ENCODE assay signal across 10 cellular contexts in genomic region chr1:45001011-45001481, GRCh38. TPM values are rescaled to one million over a fixed set of nuclear protein-coding genes. Genes with fewer than 3 reads are reported as not detected.
DNase-seq lines count a peak whose midpoint lies in the region; ATAC-seq lines count a peak whose summit lies in the region.
"Had no signal": no experiment of that assay in that cellular context is flagged by ENCODE, and none has a peak within 500 bp of the region (broad histone marks: within the 10 kb centered on the region; RNA-seq: fewer than 3 reads in every experiment).

No MANE protein-coding gene starts in this region.

- H3K23ac ChIP-seq in mesendoderm (ENCODE audit: low read length) = no peak overlapping the region

- H3K18ac ChIP-seq in mesendoderm (ENCODE audit: low read length) = no peak overlapping the region

- H3K56ac ChIP-seq in mesendoderm (ENCODE audit: low read length) = no peak overlapping the region

- H3K9me3 Mint-ChIP-seq in stimulated activated naive CD8-positive, alpha-beta T cell treated with anti-CD3 and anti-CD28 coated beads, Interleukin-15, Interleukin-2, amounts not matched to agents 100 ng/mL and 50 ng/mL, for 24 hours = no peaks in the 10 kb centered on the region
- H3K9me3 Mint-ChIP-seq in activated naive CD8-positive, alpha-beta T cell treated with anti-CD3 and anti-CD28 coated beads, Interleukin-2, amount 50 U/mL, for 24 hours = no peaks in the 10 kb centered on the region

- H3K4me1 ChIP-seq in mesendoderm (ENCODE audit: control insufficient read depth, low read depth, low read length) = no peaks in the 10 kb centered on the region
- H3K4me1 ChIP-seq: parathyroid adenoma had no signal

- peak overlapping the region; percentile 69 for H3K27ac Mint-ChIP-seq in stimulated activated naive CD8-positive, alpha-beta T cell treated with anti-CD3 and anti-CD28 coated beads, Interleukin-15, Interleukin-2, amounts not matched to agents 100 ng/mL and 50 ng/mL, for 24 hours
- peak overlapping the region; percentile 60 for H3K27ac Mint-ChIP-seq in activated naive CD8-positive, alpha-beta T cell treated with anti-CD3 and anti-CD28 coated beads, Interleukin-2, amount 50 U/mL, for 24 hours

- H3K36me3 ChIP-seq in mesendoderm (ENCODE audit: control insufficient read depth, insufficient read depth, low read length) = peaks cover 8% of the 10 kb centered on the region

- no peak overlapping the region for H2BK120ac ChIP-seq in mesendoderm (ENCODE audit: low read depth, low read length)

- H3K4ac ChIP-seq in mesendoderm (ENCODE audit: low read depth, low read length) = no peak overlapping the region

- no peak for ATAC-seq in stimulated activated naive CD8-positive, alpha-beta T cell treated with anti-CD3 and anti-CD28 coated beads, Interleukin-15, Interleukin-2, amounts not matched to agents 100 U/mL and 50 U/mL, for 24 hours
- no peak for ATAC-seq in activated naive CD8-positive, alpha-beta T cell treated with anti-CD3 and anti-CD28 coated beads, Interleukin-2, amount 50 U/mL, for 24 hours
- ATAC-seq in GM19351 (IDR thresholded peaks at IDR 0.05; ENCODE audit: unreplicated experiment) (no peak), HG02973 (IDR thresholded peaks at IDR 0.05; ENCODE audit: unreplicated experiment) (no peak)

- H3K4me3 Mint-ChIP-seq in stimulated activated naive CD8-positive, alpha-beta T cell treated with anti-CD3 and anti-CD28 coated beads, Interleukin-15, Interleukin-2, amounts not matched to agents 100 ng/mL and 50 ng/mL, for 24 hours = no peak overlapping the region
- H3K4me3 Mint-ChIP-seq in activated naive CD8-positive, alpha-beta T cell treated with anti-CD3 and anti-CD28 coated beads, Interleukin-2, amount 50 U/mL, for 24 hours = no peak overlapping the region

- DNase-seq in stimulated activated naive CD8-positive, alpha-beta T cell treated with anti-CD3 and anti-CD28 coated beads, Interleukin-15, Interleukin-2, amounts not matched to agents 100 U/mL and 50 U/mL, for 24 hours = no peak
- DNase-seq in activated naive CD8-positive, alpha-beta T cell treated with anti-CD3 and anti-CD28 coated beads, Interleukin-2, amount 50 U/mL, for 24 hours = no peak
- DNase-seq in mesendoderm (peak; percentile 10), NOMO-1 (lab: John Stamatoyannopoulos, UW; ENCODE audit: unreplicated experiment in 2 of 2) (no peak), NCI-H2227 treated with DMSO at 0.1 percent for 48 hours (lab: John Stamatoyannopoulos, UW) (no peak)
- DNase-seq: esophagus squamous epithelium had no signal

- no peak overlapping the region for H3K4me2 ChIP-seq in mesendoderm (ENCODE audit: low read length)

- H4K5ac ChIP-seq in mesendoderm (ENCODE audit: low read length) = no peak overlapping the region

- H3K4me3 ChIP-seq in mesendoderm (ENCODE audit: low read length) = no peak overlapping the region
- H3K4me3 ChIP-seq: esophagus squamous epithelium had no signal

- peaks cover 6% of the 10 kb centered on the region for H3K4me1 Mint-ChIP-seq in stimulated activated naive CD8-positive, alpha-beta T cell treated with anti-CD3 and anti-CD28 coated beads, Interleukin-15, Interleukin-2, amounts not matched to agents 100 ng/mL and 50 ng/mL, for 24 hours (ENCODE audit: low read depth)
- H3K4me1 Mint-ChIP-seq in activated naive CD8-positive, alpha-beta T cell treated with anti-CD3 and anti-CD28 coated beads, Interleukin-2, amount 50 U/mL, for 24 hours = peaks cover 7% of the 10 kb centered on the region

- no peak overlapping the region for H3K9ac ChIP-seq in mesendoderm (ENCODE audit: low read length)
- H3K9ac ChIP-seq: parathyroid adenoma had no signal

- H2BK15ac ChIP-seq in mesendoderm (replicated peaks; ENCODE audit: low read depth) = no peak overlapping the region

- H4K8ac ChIP-seq in mesendoderm (ENCODE audit: low read depth, low read length) = no peak overlapping the region

- H3K79me1 ChIP-seq in mesendoderm (ENCODE audit: low read length) = no peaks in the 10 kb centered on the region

- WGBS in mesendoderm (ENCODE audit: extremely low coverage, insufficient coverage, low lambda C conversion rate) = no CpG with 5 or more reads among the region's 7 CpGs

- H3K27me3 ChIP-seq in mesendoderm (ENCODE audit: insufficient read depth, low read length, poor library complexity) = no peaks in the 10 kb centered on the region
- H3K27me3 ChIP-seq: esophagus squamous epithelium had no signal

- no peaks in the 10 kb centered on the region for H3K27me3 Mint-ChIP-seq in stimulated activated naive CD8-positive, alpha-beta T cell treated with anti-CD3 and anti-CD28 coated beads, Interleukin-15, Interleukin-2, amounts not matched to agents 100 ng/mL and 50 ng/mL, for 24 hours
- no peaks in the 10 kb centered on the region for H3K27me3 Mint-ChIP-seq in activated naive CD8-positive, alpha-beta T cell treated with anti-CD3 and anti-CD28 coated beads, Interleukin-2, amount 50 U/mL, for 24 hours

- H2AK5ac ChIP-seq in mesendoderm (ENCODE audit: low read length) = no peak overlapping the region

- no peak overlapping the region for H3K27ac ChIP-seq in mesendoderm (ENCODE audit: low read depth, low read length)
- H3K27ac ChIP-seq: esophagus squamous epithelium, parathyroid adenoma had no signal

- H2BK5ac ChIP-seq in mesendoderm (ENCODE audit: low read length) = no peak overlapping the region

- H3K36me3 Mint-ChIP-seq in stimulated activated naive CD8-positive, alpha-beta T cell treated with anti-CD3 and anti-CD28 coated beads, Interleukin-15, Interleukin-2, amounts not matched to agents 100 ng/mL and 50 ng/mL, for 24 hours (ENCODE audit: low read depth) = peaks cover 19% of the 10 kb centered on the region
- H3K36me3 Mint-ChIP-seq in activated naive CD8-positive, alpha-beta T cell treated with anti-CD3 and anti-CD28 coated beads, Interleukin-2, amount 50 U/mL, for 24 hours (ENCODE audit: low read depth) = peaks cover 25% of the 10 kb centered on the region

- no peaks in the 10 kb centered on the region for H3K79me2 ChIP-seq in mesendoderm (ENCODE audit: control insufficient read depth, insufficient read depth, low read length)
- H3K79me2 ChIP-seq: parathyroid adenoma had no signal

RNA-seq across cellular contexts. Expression of gene HECTD3, which starts 10.1 kb away (rescaled TPM):
- polyA plus RNA-seq in mesendoderm (2013, experiment 1 of 2) = 29.5 TPM
- polyA plus RNA-seq in mesendoderm (2013, experiment 2 of 2) = 29.1 TPM

RNA-seq across cellular contexts. Expression of gene UROD, which starts 11.0 kb away (rescaled TPM):
- 189 TPM for polyA plus RNA-seq in mesendoderm (2013, experiment 1 of 2)
- polyA plus RNA-seq in mesendoderm (2013, experiment 2 of 2) = 184 TPM

RNA-seq across cellular contexts. Expression of gene EIF2B3, which starts 14.7 kb away (rescaled TPM):
- polyA plus RNA-seq in mesendoderm (2013, experiment 1 of 2) = 30.8 TPM
- polyA plus RNA-seq in mesendoderm (2013, experiment 2 of 2) = 32.0 TPM
